In genomic region chr11:47768090-47768620, GRCh38 we compare ENCODE assay signal across 8 cellular contexts. TPM values are rescaled to one million over a fixed set of nuclear protein-coding genes. Genes with fewer than 3 reads are reported as not detected.
DNase-seq lines count a peak whose midpoint lies in the region; ATAC-seq, FAIRE-seq and TF ChIP-seq lines count a peak whose summit lies in the region.

No MANE protein-coding gene starts in this region.

- TF ChIP-seq CTCF in A549 (IDR thresholded peaks at IDR 0.05) (no peak), esophagus squamous epithelium (IDR thresholded peaks at IDR 0.05) (no peak), mucosa of descending colon (IDR thresholded peaks at IDR 0.05) (no peak), GM13977 (IDR thresholded peaks at IDR 0.05; ENCODE audit: extremely low read depth, insufficient read depth, missing control alignments) (no peak)

- H3K4me3 ChIP-seq in A549 (peak overlapping the region; percentile 60), esophagus squamous epithelium (peak overlapping the region; percentile 36 to 99 (median 66)), mucosa of descending colon (peak overlapping the region; percentile 14), subcutaneous abdominal adipose tissue (ENCODE audit: low read depth in 1 of 5, low read length in 5 of 5) (peak overlapping the region; percentile 64 to 82 (median 71))

- WGBS in A549 (ENCODE audit: missing lambda C conversion rate): 4% methylated on average over 12 of the region's 12 CpGs
- WGBS in esophagus squamous epithelium, 2 donors: 1 to 3% methylated on average over 12 of the region's 12 CpGs

- TF ChIP-seq EP300 in A549 (IDR thresholded peaks at IDR 0.05): no peak

- peak overlapping the region; percentile 96 for H3K4me2 ChIP-seq in A549

- POLR2A ChIA-PET in A549 (lab: Yijun Ruan, JAX): interaction anchor here (1.5 kb wide), 2 partner anchors 73 to 93 kb away, joined by 3 read pairs; no protein-coding TSS in a partner anchor

- H3K36me3 ChIP-seq in esophagus squamous epithelium (peaks cover 0 to 17% (median 5%) of the 10 kb centered on the region in 3 donors), mucosa of descending colon (ENCODE audit: low read depth) (no peaks in the 10 kb centered on the region), subcutaneous abdominal adipose tissue (ENCODE audit: control insufficient read depth in 5 of 5, insufficient read depth in 5 of 5, low read length in 5 of 5) (peaks cover under 1 to 15% (median 11%) of the 10 kb centered on the region in 5 donors)

- no peak for FAIRE-seq in A549 (lab: Jason Lieb, UNC)

- DNase-seq in A549 (ENCODE audit: low read depth in 1 of 2, low spot score in 1 of 2) (peak; percentile 66 to 82), NCI-H2227 treated with DMSO at 0.1 percent for 48 hours (lab: John Stamatoyannopoulos, UW) (peak; percentile 90), activated T-cell treated with anti-CD3 and anti-CD28 coated beads for 1 hour (ENCODE audit: low read depth) (peak; percentile 7), esophagus squamous epithelium (lab: John Stamatoyannopoulos, UW) (no peak), mucosa of descending colon (peak; percentile 74 to 83 (median 81)), GM13977 (ENCODE audit: low spot score) (no peak)

- peak overlapping the region; percentile 58 to 95 (median 84) for H3K9ac ChIP-seq in subcutaneous abdominal adipose tissue (ENCODE audit: low read length in 5 of 5)

- peak; percentile 45 for TF ChIP-seq POLR2A in A549 (IDR thresholded peaks at IDR 0.05; ENCODE audit: low read length)
- peak; percentile 30 for TF ChIP-seq POLR2A in GM19193 (IDR thresholded peaks at IDR 0.05; ENCODE audit: extremely low read depth, insufficient read depth, insufficient read length)
- peak in 3 of 4 donors; percentile 72 to 84 (median 82) for TF ChIP-seq POLR2A in esophagus squamous epithelium (IDR thresholded peaks at IDR 0.05)

- H3K27ac ChIP-seq in A549: peak overlapping the region; percentile 91 to 92
- peak overlapping the region; percentile 98 to 99 (median 98) for H3K27ac ChIP-seq in esophagus squamous epithelium
- H3K27ac ChIP-seq in subcutaneous abdominal adipose tissue (ENCODE audit: low read depth, low read length): peak overlapping the region; percentile 97

- TF ChIP-seq RAD21 in A549 (conservative IDR thresholded peaks at IDR 0.05 in 1 of 2, IDR thresholded peaks at IDR 0.05 in 1 of 2): no peak

- CTCF ChIA-PET in A549 (lab: Yijun Ruan, JAX): interaction anchor here (1.5 kb wide), 2 partner anchors 16 to 17 kb away, joined by 3 read pairs; no protein-coding TSS in a partner anchor

- intact Hi-C loops in esophagus squamous epithelium (cut with DNase I): no loop called here
- intact Hi-C loops in mucosa of descending colon (cut with DNase I, micrococcal nuclease): loop anchor here in 1 of 2 donors (5.0 kb wide), 1 partner anchor 126 kb away; the partner anchor contains the start of gene MTCH2

- in situ Hi-C loops in GM13977 (cut with MboI; ENCODE audit: low pct_unique_long_range_greater_than_20kb, low sequenced_read_pairs, unreplicated experiment): no loop called here

- H3K9me3 ChIP-seq in A549 (no peaks in the 10 kb centered on the region), esophagus squamous epithelium (no peaks in the 10 kb centered on the region), mucosa of descending colon (no peaks in the 10 kb centered on the region), subcutaneous abdominal adipose tissue (ENCODE audit: control insufficient read depth in 5 of 5, low read length in 5 of 5) (no peaks in the 10 kb centered on the region)

- H3K4me1 ChIP-seq in A549 (peaks cover 16% of the 10 kb centered on the region), esophagus squamous epithelium (peaks cover 0 to 32% (median 13%) of the 10 kb centered on the region in 3 donors), mucosa of descending colon (ENCODE audit: low read depth) (peaks cover 7% of the 10 kb centered on the region), subcutaneous abdominal adipose tissue (ENCODE audit: control insufficient read depth in 5 of 5, insufficient read depth in 5 of 5, low read length in 5 of 5) (peaks cover 4 to 36% (median 25%) of the 10 kb centered on the region in 5 donors)

- H3K27me3 ChIP-seq in esophagus squamous epithelium: no peaks in the 10 kb centered on the region
- H3K27me3 ChIP-seq in subcutaneous abdominal adipose tissue (ENCODE audit: control insufficient read depth in 5 of 5, insufficient read depth in 4 of 5, low read length in 5 of 5): no peaks in the 10 kb centered on the region

- ATAC-seq in A549 (peak; percentile 37 to 51), mucosa of descending colon (peak; percentile 47)

TF ChIP-seq in A549, 52 proteins besides CTCF, POLR2A, EP300 and RAD21:
- TF ChIP-seq, protein P1, sequence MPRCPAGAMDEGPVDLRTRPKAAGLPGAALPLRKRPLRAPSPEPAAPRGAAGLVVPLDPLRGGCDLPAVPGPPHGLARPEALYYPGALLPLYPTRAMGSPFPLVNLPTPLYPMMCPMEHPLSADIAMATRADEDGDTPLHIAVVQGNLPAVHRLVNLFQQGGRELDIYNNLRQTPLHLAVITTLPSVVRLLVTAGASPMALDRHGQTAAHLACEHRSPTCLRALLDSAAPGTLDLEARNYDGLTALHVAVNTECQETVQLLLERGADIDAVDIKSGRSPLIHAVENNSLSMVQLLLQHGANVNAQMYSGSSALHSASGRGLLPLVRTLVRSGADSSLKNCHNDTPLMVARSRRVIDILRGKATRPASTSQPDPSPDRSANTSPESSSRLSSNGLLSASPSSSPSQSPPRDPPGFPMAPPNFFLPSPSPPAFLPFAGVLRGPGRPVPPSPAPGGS (IDR thresholded peaks at IDR 0.05): peak; percentile 68; the same call in 2 of the 3 replicates
- TF ChIP-seq USF2 (IDR thresholded peaks at IDR 0.05) (peak; percentile 78), HDAC2 (IDR thresholded peaks at IDR 0.05) (no peak), FOSB (CRISPR knock-in tag; IDR thresholded peaks at IDR 0.05) (peak; percentile 79; the same call in 1 of the 2 replicates), ESRRA (IDR thresholded peaks at IDR 0.05; ENCODE audit: borderline replicate concordance, low read length) (no peak), TFCP2L1 (CRISPR knock-in tag; IDR thresholded peaks at IDR 0.05) (0 out of 2 replicates have a peak, but pooled peaks have one; percentile 0), BHLHE40 (IDR thresholded peaks at IDR 0.05; ENCODE audit: low read depth, low read length) (peak; percentile 40; the same call in 1 of the 2 replicates), CBX8 (IDR thresholded peaks at IDR 0.05) (no peak), JUN (IDR thresholded peaks at IDR 0.05) (peak in 1 of 2 experiments; percentile 93; a peak in 3 of 5 replicates), HOXA7 (CRISPR knock-in tag; IDR thresholded peaks at IDR 0.05) (peak; percentile 53; the same call in 1 of the 2 replicates), HOXB13 (CRISPR knock-in tag; IDR thresholded peaks at IDR 0.05; ENCODE audit: low read depth) (no peak)
TF ChIP-seq in A549: peak in this region for 7.

RNA-seq across cellular contexts. Expression of gene FNBP4, which starts 1.0 kb away (rescaled TPM):
- polyA plus RNA-seq in A549 (2011; rRNA removed) (82.0 and 99.5 TPM in 2 replicates), A549 (2017; fragmentation: RNase III; extraction: RNeasy Plus Mini Kit Qiagen cat#74134 plus additional on column Dnase treatment) (51.6 to 58.3 TPM (median 53.8 TPM) in 3 replicates)
- polyA plus RNA-seq in A549 (2012; cell fraction: cytosol; rRNA removed): 37.2 and 46.5 TPM in 2 replicates
- polyA plus RNA-seq in A549 (2012; cell fraction: nucleus; rRNA removed): 154 and 170 TPM in 2 replicates
- 64.8 and 67.8 TPM in 2 replicates for polyA minus RNA-seq in A549 (2011; rRNA and poly(A)+ RNA removed)
- total RNA-seq in esophagus squamous epithelium (100 to 1,000 TPM in 1 of 4 donors, 10 to 100 TPM in 3; 52.4 to 159 (median 79.0) TPM), mucosa of descending colon (10 to 100 TPM; 68.4 to 94.8 (median 74.0) TPM)

RNA-seq across cellular contexts. Expression of gene AGBL2, which starts 53.0 kb away (rescaled TPM):
- polyA plus RNA-seq in A549 (2011; rRNA removed) (7.4 and 8.3 TPM in 2 replicates), A549 (2017; fragmentation: RNase III; extraction: RNeasy Plus Mini Kit Qiagen cat#74134 plus additional on column Dnase treatment) (1.9 to 2.4 TPM (median 2.2 TPM) in 3 replicates)
- 3.5 and 4.5 TPM in 2 replicates for polyA plus RNA-seq in A549 (2012; cell fraction: cytosol; rRNA removed)
- 10.0 and 30.9 TPM in 2 replicates for polyA plus RNA-seq in A549 (2012; cell fraction: nucleus; rRNA removed)
- polyA minus RNA-seq in A549 (2011; rRNA and poly(A)+ RNA removed): 3.3 and 4.1 TPM in 2 replicates
- total RNA-seq in esophagus squamous epithelium (under 1 TPM in 3 of 4 donors, not detected in 1; 0.35 to 0.76 (median 0.57) TPM), mucosa of descending colon (1 to 10 TPM; 1.6 to 7.4 (median 3.1) TPM)

Comparison
In these comparisons a context has a peak if more than half of its experiments do, and no peak if none do; other contexts are left out.
1. DNase-seq: peak in A549 (2 of 2), NCI-H2227 treated with DMSO at 0.1 percent for 48 hours (single experiment), activated T-cell treated with anti-CD3 and anti-CD28 coated beads for 1 hour (single experiment) and mucosa of descending colon (3 of 3); none in esophagus squamous epithelium (single experiment) and GM13977 (single experiment).
2. H3K4me3 ChIP-seq: peak in every context shown above with its lines; median percentile 71 in subcutaneous abdominal adipose tissue; 66 in esophagus squamous epithelium; 60 in A549; 14 in mucosa of descending colon.
3. POLR2A ChIP-seq: peak in every context shown above with its lines; median percentile 82 in esophagus squamous epithelium; 45 in A549; 30 in GM19193.
4. Peak in every context shown above with its lines, with median percentiles within 50 percentile points of each other: H3K27ac ChIP-seq.